In genomic region chr1:212606734-212607205, GRCh38 we compare ENCODE assay signal across 8 cellular contexts. TPM values are rescaled to one million over a fixed set of nuclear protein-coding genes. Genes with fewer than 3 reads are reported as not detected.
DNase-seq lines count a peak whose midpoint lies in the region; ATAC-seq and TF ChIP-seq lines count a peak whose summit lies in the region.

No MANE protein-coding gene starts in this region.

- H3K79me1 ChIP-seq in IMR-90 (ENCODE audit: low read depth in 1 of 2, low read length in 2 of 2): peaks cover 16 to 22% of the 10 kb centered on the region in 2 experiments

- H3K23ac ChIP-seq in IMR-90 (ENCODE audit: low read depth, low read length): no peak overlapping the region

- no peak overlapping the region for H3K18ac ChIP-seq in IMR-90 (ENCODE audit: low read depth, low read length)

- H3K27me3 ChIP-seq in IMR-90 (ENCODE audit: control insufficient read depth, insufficient read depth, low read length) (peaks cover 54% of the 10 kb centered on the region), esophagus (ENCODE audit: control insufficient read depth in 1 of 2, insufficient read depth in 2 of 2, low read length in 2 of 2) (no peaks in the 10 kb centered on the region), neuron (ENCODE audit: insufficient read depth, low read length) (peaks cover 54% of the 10 kb centered on the region), uterus (no peaks in the 10 kb centered on the region)

- no peaks in the 10 kb centered on the region for H3K36me3 ChIP-seq in IMR-90 (ENCODE audit: control insufficient read depth, insufficient read depth, low read length)
- H3K36me3 ChIP-seq in esophagus (ENCODE audit: control insufficient read depth in 2 of 2, insufficient read depth in 2 of 2, low read length in 1 of 2): no peaks in the 10 kb centered on the region
- no peaks in the 10 kb centered on the region for H3K36me3 ChIP-seq in neuron (ENCODE audit: insufficient read depth, low read length)
- H3K36me3 ChIP-seq in uterus: no peaks in the 10 kb centered on the region

- H3K4me3 ChIP-seq in IMR-90 (ENCODE audit: insufficient read depth, low read depth, low read length) (no peak overlapping the region), esophagus (ENCODE audit: low read depth in 1 of 2, low read length in 2 of 2) (peak overlapping the region; percentile 62 to 72), neuron (ENCODE audit: low read length) (peak overlapping the region; percentile 55), uterus (peak overlapping the region; percentile 53 to 68)

- dilution Hi-C loops in IMR-90 (cut with HindIII; ENCODE audit: low sequenced_read_pairs, unreplicated experiment): no loop called here

- no peak for DNase-seq in IMR-90
- DNase-seq in activated CD8-positive, alpha-beta memory T cell treated with anti-CD3 and anti-CD28 coated beads, Interleukin-2, amount 50 U/mL, for 48 hours: peak; percentile 68
- DNase-seq in uterus: peak; percentile 63 to 66

- no peak overlapping the region for H3K56ac ChIP-seq in IMR-90 (ENCODE audit: extremely low read depth, insufficient read depth, low read length)

- in situ Hi-C loops in IMR-90 (cut with MboI; ENCODE audit: low sequenced_read_pairs): no loop called here

- no peak overlapping the region for H4K5ac ChIP-seq in IMR-90 (ENCODE audit: low read depth, low read length)

- H3K9ac ChIP-seq in IMR-90 (ENCODE audit: low read depth, low read length): no peak overlapping the region

- TF ChIP-seq POLR2A in IMR-90 (IDR thresholded peaks at IDR 0.05; ENCODE audit: low read depth, low read length) (no peak), uterus (IDR thresholded peaks at IDR 0.05) (peak in 1 of 2 donors; percentile 69)

- H2BK15ac ChIP-seq in IMR-90 (ENCODE audit: low read depth, low read length): no peak overlapping the region

- H3K27ac ChIP-seq in C4-2B (peak overlapping the region; percentile 76), IMR-90 (ENCODE audit: insufficient read depth, low read length) (no peak overlapping the region), esophagus (ENCODE audit: low read depth in 2 of 2, low read length in 1 of 2) (peak overlapping the region in 1 of 2 donors; percentile 59), uterus (peak overlapping the region; percentile 88 to 96)

- H3K4me1 ChIP-seq in IMR-90 (ENCODE audit: control insufficient read depth, insufficient read depth, low read length): peaks cover 12% of the 10 kb centered on the region
- peaks cover 0 to 3% of the 10 kb centered on the region in 2 donors for H3K4me1 ChIP-seq in esophagus (ENCODE audit: control insufficient read depth in 2 of 2, insufficient read depth in 2 of 2, low read length in 1 of 2)
- H3K4me1 ChIP-seq in neuron (ENCODE audit: insufficient read depth, low read length): peaks cover 51% of the 10 kb centered on the region
- H3K4me1 ChIP-seq in uterus: peaks cover 0 to 12% of the 10 kb centered on the region in 2 donors

- ATAC-seq in IMR-90 (ENCODE audit: low read depth) (no peak), GM21390 (IDR thresholded peaks at IDR 0.05; ENCODE audit: unreplicated experiment) (no peak), GM18517 (IDR thresholded peaks at IDR 0.05; ENCODE audit: unreplicated experiment) (no peak)

- H2BK20ac ChIP-seq in IMR-90 (ENCODE audit: low read depth, low read length): no peak overlapping the region

- CTCF ChIA-PET in IMR-90 (lab: Yijun Ruan, JAX): interaction anchor here (1.1 kb wide), 1 partner anchor 9 kb away, joined by 4 read pairs; no protein-coding TSS in a partner anchor

- H3K9me1 ChIP-seq in IMR-90 (ENCODE audit: insufficient read depth, low read length): peaks cover 3% of the 10 kb centered on the region; the same call in 1 of the 2 replicates

- no peaks in the 10 kb centered on the region; the same call in 1 of the 2 replicates for H3K9me3 ChIP-seq in IMR-90 (ENCODE audit: control insufficient read depth, insufficient read depth, low read length)
- H3K9me3 ChIP-seq in esophagus (ENCODE audit: control insufficient read depth in 2 of 2, insufficient read depth in 1 of 2, low read depth in 1 of 2, low read length in 1 of 2): no peaks in the 10 kb centered on the region
- no peaks in the 10 kb centered on the region for H3K9me3 ChIP-seq in neuron (ENCODE audit: low read length)
- H3K9me3 ChIP-seq in uterus: no peaks in the 10 kb centered on the region

- TF ChIP-seq CTCF in C4-2B (conservative IDR thresholded peaks at IDR 0.05) (no peak), IMR-90 (conservative IDR thresholded peaks at IDR 0.05; ENCODE audit: low read depth, low read length) (no peak), uterus (IDR thresholded peaks at IDR 0.05) (peak in 1 of 4 experiments; percentile 45)

- no peak overlapping the region for H2AK9ac ChIP-seq in IMR-90 (replicated peaks; ENCODE audit: low read depth, low read length, poor library complexity)

- no peak overlapping the region for H4K8ac ChIP-seq in IMR-90 (ENCODE audit: low read depth in 2 of 2, low read length in 2 of 2)

- no peak for TF ChIP-seq RAD21 in IMR-90 (IDR thresholded peaks at IDR 0.05; ENCODE audit: low read length)

- no peak overlapping the region for H3K4ac ChIP-seq in IMR-90 (ENCODE audit: low read depth, low read length)

- no peak overlapping the region for H2BK120ac ChIP-seq in IMR-90 (ENCODE audit: low read depth, low read length)

- H2AK5ac ChIP-seq in IMR-90 (ENCODE audit: low read depth, low read length): no peak overlapping the region; the same call in 1 of the 2 replicates

- POLR2A ChIA-PET in IMR-90 (lab: Charles Lee; ENCODE audit: unreplicated experiment): no interaction called here

- intact Hi-C loops in IMR-90 (cut with micrococcal nuclease) (no loop called here), uterus (cut with DNase I; ENCODE audit: low total_unique reads) (no loop called here)

- peaks cover 11% of the 10 kb centered on the region; the same call in 1 of the 2 replicates for H4K20me1 ChIP-seq in IMR-90 (ENCODE audit: insufficient read depth, low read length)

- no peak overlapping the region for H2BK5ac ChIP-seq in IMR-90 (ENCODE audit: low read depth, low read length, poor library complexity, severe bottlenecking)

- no TSS peak for BruUV-seq in IMR-90 (replicated peaks; lab: Mats Ljungman, UMichigan)

- H3K14ac ChIP-seq in IMR-90 (replicated peaks; ENCODE audit: low read depth, low read length): no peak overlapping the region

- H4K91ac ChIP-seq in IMR-90 (ENCODE audit: insufficient read depth, low read depth, low read length): no peak overlapping the region

- H2AFZ ChIP-seq in IMR-90 (replicated peaks; ENCODE audit: low read length, poor library complexity): peak overlapping the region; percentile 45
- no peak overlapping the region for H2AFZ ChIP-seq in neuron (ENCODE audit: low read depth, low read length)

- H3K4me2 ChIP-seq in IMR-90 (ENCODE audit: low read depth, low read length): peak overlapping the region; percentile 29; the same call in 1 of the 2 replicates

- WGBS in IMR-90 (ENCODE audit: extremely low coverage in 2 of 2, insufficient read length in 1 of 2), 2 experiments: no CpG with 5 or more reads among the region's 44 CpGs
- WGBS in esophagus, 2 donors: 1% methylated on average over 43 to 44 of the region's 44 CpGs

TF ChIP-seq in IMR-90, 13 proteins besides CTCF, POLR2A, EP300 and RAD21:
- TF ChIP-seq BHLHE40 (IDR thresholded peaks at IDR 0.05; ENCODE audit: low read depth, low read length) (no peak), USF2 (IDR thresholded peaks at IDR 0.05; ENCODE audit: low read depth, low read length) (no peak), MAZ (IDR thresholded peaks at IDR 0.05; ENCODE audit: borderline replicate concordance, low read depth, low read length) (no peak), RCOR1 (IDR thresholded peaks at IDR 0.05; ENCODE audit: insufficient replicate concordance, low read length) (no peak)

RNA-seq across cellular contexts. Expression of gene ATF3, which starts 1.8 kb away (rescaled TPM):
- total RNA-seq in IMR-90 (2012; rRNA removed) (9.9 and 15.0 TPM in 2 replicates), uterus (10 to 100 TPM in 3 of 4 donors, 1 to 10 TPM in 1; 1.8 to 42.6 (median 24.4) TPM)
- polyA plus RNA-seq in IMR-90 (2012; rRNA removed) (12.3 and 17.9 TPM in 2 replicates), esophagus (1 to 10 TPM; 4.7 to 9.2 TPM)
- polyA plus RNA-seq in IMR-90 (2012; cell fraction: cytosol; rRNA removed): 13.7 and 26.0 TPM in 2 replicates
- 98.0 and 356 TPM in 2 replicates for polyA plus RNA-seq in IMR-90 (2012; cell fraction: nucleus; rRNA removed; ENCODE audit: low replicate concordance)
